20 cellular contexts compared by ENCODE assay signal in the genomic region with DNA sequence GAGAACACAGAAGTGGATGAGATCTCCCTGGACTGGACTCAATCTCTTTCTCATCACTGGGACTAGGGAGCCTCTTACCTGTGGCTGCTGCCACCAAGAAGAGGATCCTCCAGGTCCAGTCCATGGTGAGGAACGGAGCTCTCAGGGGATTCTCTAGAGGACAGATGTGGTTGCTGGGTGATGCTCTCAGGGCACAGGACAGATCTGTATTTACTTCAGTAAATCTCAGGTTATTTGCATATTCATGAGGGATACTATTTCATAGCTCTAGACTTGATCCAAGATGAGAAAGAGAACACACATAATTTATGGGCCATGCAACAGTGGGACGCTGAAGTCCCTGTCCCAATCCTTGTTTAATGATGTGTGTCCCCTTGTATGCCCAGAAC.
A peak's percentile ranks its signal among the peaks of the same experiment; 100 is the strongest.
DNase-seq lines count a peak whose midpoint lies in the region; ATAC-seq lines count a peak whose summit lies in the region.
"Had no signal": no experiment of that assay in that cellular context is flagged by ENCODE, and none has a peak within 500 bp of the region (broad histone marks: within the 10 kb centered on the region; RNA-seq: fewer than 3 reads in every experiment).

No MANE protein-coding gene starts in this region.

- no peaks in the 10 kb centered on the region for H3K36me3 ChIP-seq in KOPT-K1 (ENCODE audit: insufficient read depth, low read length)
- H3K36me3 ChIP-seq: gastroesophageal sphincter, MG63, SJSA1 had no signal

- H3K9me3 Mint-ChIP-seq in activated CD8-positive, alpha-beta memory T cell treated with anti-CD3 and anti-CD28 coated beads, Interleukin-2, amount 10 ng/mL, durations not matched to agents 7 days and 5 days (ENCODE audit: low read depth) = no peaks in the 10 kb centered on the region
- no peaks in the 10 kb centered on the region for H3K9me3 Mint-ChIP-seq in activated naive CD8-positive, alpha-beta T cell treated with anti-CD3 and anti-CD28 coated beads for 36 hours
- no peaks in the 10 kb centered on the region for H3K9me3 Mint-ChIP-seq in stimulated activated naive B cell treated with anti-CD40 and anti-IgM and Interleukin-4, amounts not matched to agents 10 μg/mL and 1 μg/mL and 100 μg/mL, for 72 hours

- peak; percentile 22 for ATAC-seq in activated CD8-positive, alpha-beta memory T cell treated with anti-CD3 and anti-CD28 coated beads, Interleukin-2, amount 10 ng/mL, durations not matched to agents 7 days and 5 days
- peak; percentile 31 to 57 for ATAC-seq in stimulated activated naive B cell treated with anti-CD40 and anti-IgM and Interleukin-4, amounts not matched to agents 10 μg/mL and 1 μg/mL and 100 μg/mL, for 72 hours (replicated peaks)
- ATAC-seq: esophagus mucosa, gastroesophageal sphincter, Panc1 had no signal

- H3K27ac Mint-ChIP-seq in activated CD8-positive, alpha-beta memory T cell treated with anti-CD3 and anti-CD28 coated beads, Interleukin-2, amount 10 ng/mL, durations not matched to agents 7 days and 5 days = peak overlapping the region; percentile 83
- peak overlapping the region; percentile 67 for H3K27ac Mint-ChIP-seq in activated naive CD8-positive, alpha-beta T cell treated with anti-CD3 and anti-CD28 coated beads for 36 hours
- no peak overlapping the region for H3K27ac Mint-ChIP-seq in stimulated activated naive B cell treated with anti-CD40 and anti-IgM and Interleukin-4, amounts not matched to agents 10 μg/mL and 1 μg/mL and 100 μg/mL, for 72 hours

- peak overlapping the region; percentile 20 for H3K4me3 Mint-ChIP-seq in activated CD8-positive, alpha-beta memory T cell treated with anti-CD3 and anti-CD28 coated beads, Interleukin-2, amount 10 ng/mL, durations not matched to agents 7 days and 5 days
- H3K4me3 Mint-ChIP-seq in activated naive CD8-positive, alpha-beta T cell treated with anti-CD3 and anti-CD28 coated beads for 36 hours = peak overlapping the region; percentile 52
- H3K4me3 Mint-ChIP-seq in stimulated activated naive B cell treated with anti-CD40 and anti-IgM and Interleukin-4, amounts not matched to agents 10 μg/mL and 1 μg/mL and 100 μg/mL, for 72 hours = peak overlapping the region in 1 of 2 donors; percentile 39

- DNase-seq in activated CD8-positive, alpha-beta memory T cell treated with anti-CD3 and anti-CD28 coated beads, Interleukin-2, amount 10 ng/mL, durations not matched to agents 7 days and 5 days = no peak
- no peak for DNase-seq in activated CD8-positive, alpha-beta memory T cell treated with anti-CD3 and anti-CD28 coated beads for 24 hours
- DNase-seq in activated naive CD8-positive, alpha-beta T cell treated with anti-CD3 and anti-CD28 coated beads for 36 hours = no peak
- DNase-seq in stimulated activated naive B cell treated with anti-CD40 and anti-IgM and Interleukin-4, amounts not matched to agents 10 μg/mL and 1 μg/mL and 100 μg/mL, for 72 hours = no peak
- DNase-seq in NCI-H510A treated with DMSO at 0.1 percent for 48 hours (lab: John Stamatoyannopoulos, UW) (no peak), cerebellar nuclear complex (lab: John Stamatoyannopoulos, UW) (no peak), NCI-H2081 (lab: John Stamatoyannopoulos, UW) (no peak)
- DNase-seq: amniotic stem cell, dorsolateral prefrontal cortex, HCEC 1CT, mesenchymal stem cell, MG63, NCI-H1436 treated with DMSO at 0.1 percent for 48 hours, posterior cingulate gyrus had no signal

- peaks cover 59% of the 10 kb centered on the region for H3K4me1 Mint-ChIP-seq in activated CD8-positive, alpha-beta memory T cell treated with anti-CD3 and anti-CD28 coated beads, Interleukin-2, amount 10 ng/mL, durations not matched to agents 7 days and 5 days
- peaks cover 50% of the 10 kb centered on the region for H3K4me1 Mint-ChIP-seq in activated naive CD8-positive, alpha-beta T cell treated with anti-CD3 and anti-CD28 coated beads for 36 hours
- peaks cover 10 to 21% of the 10 kb centered on the region in 2 donors for H3K4me1 Mint-ChIP-seq in stimulated activated naive B cell treated with anti-CD40 and anti-IgM and Interleukin-4, amounts not matched to agents 10 μg/mL and 1 μg/mL and 100 μg/mL, for 72 hours

- CTCF ChIA-PET in activated CD8-positive, alpha-beta memory T cell treated with anti-CD3 and anti-CD28 coated beads, Interleukin-2, amount 10 ng/mL, durations not matched to agents 7 days and 5 days (lab: Charles Lee) = interaction anchor here (1.9 to 2.7 kb wide), 4 partner anchors 11 to 19 kb away, joined by 14 to 19 read pairs (median 17); no protein-coding TSS in a partner anchor

- no peaks in the 10 kb centered on the region for H3K9me3 ChIP-seq in KOPT-K1 (ENCODE audit: insufficient read depth, low read length, poor library complexity, severe bottlenecking)
- H3K9me3 ChIP-seq: gastroesophageal sphincter, MG63, SJSA1 had no signal

- H3K36me3 Mint-ChIP-seq in activated CD8-positive, alpha-beta memory T cell treated with anti-CD3 and anti-CD28 coated beads, Interleukin-2, amount 10 ng/mL, durations not matched to agents 7 days and 5 days = no peaks in the 10 kb centered on the region
- peaks cover 3% of the 10 kb centered on the region for H3K36me3 Mint-ChIP-seq in activated naive CD8-positive, alpha-beta T cell treated with anti-CD3 and anti-CD28 coated beads for 36 hours
- H3K36me3 Mint-ChIP-seq in stimulated activated naive B cell treated with anti-CD40 and anti-IgM and Interleukin-4, amounts not matched to agents 10 μg/mL and 1 μg/mL and 100 μg/mL, for 72 hours = no peaks in the 10 kb centered on the region

- peak overlapping the region; percentile 72 for H3K27ac ChIP-seq in KOPT-K1 (ENCODE audit: low read depth, low read length, poor library complexity, severe bottlenecking)
- H3K27ac ChIP-seq: C4-2B, dorsolateral prefrontal cortex, gastroesophageal sphincter, SJSA1 had no signal

- no peaks in the 10 kb centered on the region for H3K27me3 Mint-ChIP-seq in activated CD8-positive, alpha-beta memory T cell treated with anti-CD3 and anti-CD28 coated beads, Interleukin-2, amount 10 ng/mL, durations not matched to agents 7 days and 5 days
- peaks cover 4% of the 10 kb centered on the region for H3K27me3 Mint-ChIP-seq in activated naive CD8-positive, alpha-beta T cell treated with anti-CD3 and anti-CD28 coated beads for 36 hours
- H3K27me3 Mint-ChIP-seq in stimulated activated naive B cell treated with anti-CD40 and anti-IgM and Interleukin-4, amounts not matched to agents 10 μg/mL and 1 μg/mL and 100 μg/mL, for 72 hours = no peaks in the 10 kb centered on the region
